1 cellular context compared by ENCODE assay signal in genomic region chr2:100817388-100817985, GRCh38.
TF ChIP-seq lines count a peak whose summit lies in the region.

No MANE protein-coding gene starts in this region.

TF ChIP-seq in WTC11, 78 proteins besides CTCF, POLR2A, EP300 and RAD21 (continued from another document):
- TF ChIP-seq STAT6 (CRISPR knock-in tag; conservative IDR thresholded peaks at IDR 0.05; ENCODE audit: low read depth) (no peak), ZNF512 (CRISPR knock-in tag; IDR thresholded peaks at IDR 0.05; ENCODE audit: borderline replicate concordance) (no peak), ATF1 (CRISPR knock-in tag; IDR thresholded peaks at IDR 0.05) (no peak), ATF6 (CRISPR knock-in tag; IDR thresholded peaks at IDR 0.05) (no peak), EMX1 (CRISPR knock-in tag; IDR thresholded peaks at IDR 0.05) (no peak), AR (CRISPR knock-in tag; IDR thresholded peaks at IDR 0.05) (no peak), SMAD3 (CRISPR knock-in tag; IDR thresholded peaks at IDR 0.05; ENCODE audit: borderline replicate concordance) (no peak), ETV6 (CRISPR knock-in tag; IDR thresholded peaks at IDR 0.05) (no peak)
